Comparison of ENCODE assay signal across 7 cellular contexts in genomic region chr11:112024178-112024777, GRCh38. TPM values are rescaled to one million over a fixed set of nuclear protein-coding genes. Genes with fewer than 3 reads are reported as not detected.
DNase-seq lines count a peak whose midpoint lies in the region; ATAC-seq and TF ChIP-seq lines count a peak whose summit lies in the region.

No MANE protein-coding gene starts in this region.

- RAD21 ChIA-PET in HCT116 (lab: Charles Lee; ENCODE audit: low non-redundant PET in 1 of 2, low total read pairs in 2 of 2, uncharacterized antibody in 2 of 2, unreplicated experiment in 2 of 2), result no interaction called here

- CTCF ChIA-PET in HCT116 (lab: Charles Lee), result no interaction called here

- H3K4me3 ChIP-seq in HCT116 (replicated peaks in 1 of 2; ENCODE audit: low read depth in 1 of 2, low read length in 2 of 2) (peak overlapping the region; percentile 82 to 98), cardiac fibroblast (replicated peaks in 1 of 2; ENCODE audit: low read depth in 2 of 2, low read length in 2 of 2) (peak overlapping the region; percentile 84 to 95), lung (peak overlapping the region; percentile 73), upper lobe of right lung (peak overlapping the region; percentile 83)

- peaks cover 25% of the 10 kb centered on the region for H3K79me2 ChIP-seq in HCT116 (ENCODE audit: insufficient read depth, low read length)

- TF ChIP-seq CTCF in HCT116 (IDR thresholded peaks at IDR 0.05 in 2 of 3, conservative IDR thresholded peaks at IDR 0.05 in 1 of 3; ENCODE audit: borderline replicate concordance in 1 of 3, insufficient read depth in 1 of 3, low read depth in 2 of 3, low read length in 2 of 3) (no peak), cardiac fibroblast (IDR thresholded peaks at IDR 0.05; ENCODE audit: low read depth, low read length) (no peak), lung (IDR thresholded peaks at IDR 0.05; ENCODE audit: control extremely low read depth, extremely low read depth) (no peak), upper lobe of right lung (IDR thresholded peaks at IDR 0.05) (no peak)

- intact Hi-C loops in HCT116 (cut with micrococcal nuclease) (no loop called here), upper lobe of right lung (cut with DNase I) (no loop called here)

- peak overlapping the region; percentile 85 for H3K4me2 ChIP-seq in HCT116 (ENCODE audit: low read length)

- ATAC-seq in GM18505 (IDR thresholded peaks at IDR 0.05; ENCODE audit: unreplicated experiment) (peak; percentile 45), HCT116 (no peak), lung (ENCODE audit: insufficient read depth, low FRiP score) (no peak), upper lobe of right lung (no peak)

- POLR2A ChIA-PET in HCT116 (lab: Charles Lee), result no interaction called here

- H3K27me3 ChIP-seq in HCT116 (ENCODE audit: insufficient read depth, low read length), result no peaks in the 10 kb centered on the region
- no peaks in the 10 kb centered on the region for H3K27me3 ChIP-seq in lung (ENCODE audit: control insufficient read depth, insufficient read depth)
- no peaks in the 10 kb centered on the region for H3K27me3 ChIP-seq in upper lobe of right lung

- H3K4me1 ChIP-seq in HCT116 (ENCODE audit: control insufficient read depth in 1 of 2, insufficient read depth in 2 of 2, low read length in 2 of 2), result peaks cover 7 to 8% of the 10 kb centered on the region in 2 experiments; a peak in 3 of 4 replicates
- H3K4me1 ChIP-seq in lung (ENCODE audit: control insufficient read depth in 2 of 2, insufficient read depth in 2 of 2, low read length in 2 of 2), result peaks cover 0 to 5% of the 10 kb centered on the region in 2 donors
- H3K4me1 ChIP-seq in upper lobe of right lung, result peaks cover 11% of the 10 kb centered on the region

- H3K9me3 ChIP-seq in HCT116 (ENCODE audit: control insufficient read depth in 1 of 2, insufficient read depth in 1 of 2, low read depth in 1 of 2, low read length in 2 of 2) (no peaks in the 10 kb centered on the region), lung (ENCODE audit: control insufficient read depth in 2 of 2, insufficient read depth in 1 of 2, low read length in 1 of 2) (no peaks in the 10 kb centered on the region), upper lobe of right lung (no peaks in the 10 kb centered on the region)

- no peaks in the 10 kb centered on the region for H3K9me2 ChIP-seq in HCT116 (ENCODE audit: insufficient read depth)

- no peaks in the 10 kb centered on the region for H4K20me1 ChIP-seq in HCT116 (ENCODE audit: insufficient read depth)

- no peak for DNase-seq in HCT116 (ENCODE audit: low read depth, low spot score)
- DNase-seq in NOMO-1 (lab: John Stamatoyannopoulos, UW; ENCODE audit: unreplicated experiment in 2 of 2), result peak; percentile 59 to 73
- no peak for DNase-seq in cardiac fibroblast (ENCODE audit: low read depth in 2 of 2)
- DNase-seq in lung (ENCODE audit: low spot score), result no peak
- no peak for DNase-seq in upper lobe of right lung
- DNase-seq in NCI-H1436 (lab: John Stamatoyannopoulos, UW), result no peak

- TF ChIP-seq RAD21 in HCT116 (IDR thresholded peaks at IDR 0.05; ENCODE audit: low read depth), result no peak

- BruUV-seq in HCT116 (replicated peaks; lab: Mats Ljungman, UMichigan), result TSS peak; percentile 84

- 8 to 15% methylated on average over 10 of the region's 10 CpGs for WGBS in lung, 2 donors

- TF ChIP-seq POLR2A in GM18505 (IDR thresholded peaks at IDR 0.05; ENCODE audit: borderline replicate concordance, extremely low read depth, insufficient read depth, insufficient read length) (no peak), HCT116 (IDR thresholded peaks at IDR 0.05; ENCODE audit: borderline replicate concordance, extremely low read depth, insufficient read depth, insufficient read length) (no peak)

- H3K36me3 ChIP-seq in HCT116 (ENCODE audit: control insufficient read depth in 1 of 2, insufficient read depth in 2 of 2, low read length in 2 of 2) (peaks cover 1 to 18% of the 10 kb centered on the region in 2 experiments; a peak in 3 of 4 replicates), lung (ENCODE audit: control insufficient read depth in 2 of 2, insufficient read depth in 2 of 2, low read length in 2 of 2) (peaks cover 7 to 10% of the 10 kb centered on the region in 2 donors), upper lobe of right lung (peaks cover 20% of the 10 kb centered on the region)

- H3K9ac ChIP-seq in HCT116 (ENCODE audit: low read length), result peak overlapping the region; percentile 89

- H2AFZ ChIP-seq in HCT116 (ENCODE audit: low read depth, low read length, poor library complexity, severe bottlenecking), result peak overlapping the region; percentile 93

- H3K27ac ChIP-seq in HCT116 (ENCODE audit: low read depth, low read length) (peak overlapping the region; percentile 98), lung (ENCODE audit: low read depth in 1 of 2, low read length in 1 of 2) (peak overlapping the region; percentile 84 to 96), upper lobe of right lung (peak overlapping the region; percentile 90)

TF ChIP-seq in HCT116, 20 proteins besides CTCF, POLR2A, EP300 and RAD21:
- no peak for TF ChIP-seq SP1 (IDR thresholded peaks at IDR 0.05; ENCODE audit: low read depth)
- TF ChIP-seq EZH2 (IDR thresholded peaks at IDR 0.05), result no peak
- no peak for TF ChIP-seq CEBPB (IDR thresholded peaks at IDR 0.05; ENCODE audit: low read depth)
- TF ChIP-seq FOSL1 (IDR thresholded peaks at IDR 0.05; ENCODE audit: low read depth), result no peak
- TF ChIP-seq, protein P1, sequence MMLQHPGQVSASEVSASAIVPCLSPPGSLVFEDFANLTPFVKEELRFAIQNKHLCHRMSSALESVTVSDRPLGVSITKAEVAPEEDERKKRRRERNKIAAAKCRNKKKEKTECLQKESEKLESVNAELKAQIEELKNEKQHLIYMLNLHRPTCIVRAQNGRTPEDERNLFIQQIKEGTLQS (IDR thresholded peaks at IDR 0.05), result no peak
- no peak for TF ChIP-seq ZBTB33 (IDR thresholded peaks at IDR 0.05; ENCODE audit: extremely low read depth, insufficient replicate concordance, low read length)
- TF ChIP-seq SRF (IDR thresholded peaks at IDR 0.05; ENCODE audit: low read depth), result no peak
- no peak for TF ChIP-seq ZNF274 (IDR thresholded peaks at IDR 0.05; ENCODE audit: low read depth, low read length)
- TF ChIP-seq JUND (IDR thresholded peaks at IDR 0.05), result no peak
- TF ChIP-seq, protein P2, sequence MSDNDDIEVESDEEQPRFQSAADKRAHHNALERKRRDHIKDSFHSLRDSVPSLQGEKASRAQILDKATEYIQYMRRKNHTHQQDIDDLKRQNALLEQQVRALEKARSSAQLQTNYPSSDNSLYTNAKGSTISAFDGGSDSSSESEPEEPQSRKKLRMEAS (IDR thresholded peaks at IDR 0.05), result no peak
- no peak for TF ChIP-seq ELF1 (IDR thresholded peaks at IDR 0.05; ENCODE audit: borderline replicate concordance, low read depth)
- TF ChIP-seq EZH2phosphoT487 (IDR thresholded peaks at IDR 0.05; ENCODE audit: borderline replicate concordance), result no peak
- no peak for TF ChIP-seq SIN3A (IDR thresholded peaks at IDR 0.05; ENCODE audit: low read depth)
- TF ChIP-seq, protein P3, sequence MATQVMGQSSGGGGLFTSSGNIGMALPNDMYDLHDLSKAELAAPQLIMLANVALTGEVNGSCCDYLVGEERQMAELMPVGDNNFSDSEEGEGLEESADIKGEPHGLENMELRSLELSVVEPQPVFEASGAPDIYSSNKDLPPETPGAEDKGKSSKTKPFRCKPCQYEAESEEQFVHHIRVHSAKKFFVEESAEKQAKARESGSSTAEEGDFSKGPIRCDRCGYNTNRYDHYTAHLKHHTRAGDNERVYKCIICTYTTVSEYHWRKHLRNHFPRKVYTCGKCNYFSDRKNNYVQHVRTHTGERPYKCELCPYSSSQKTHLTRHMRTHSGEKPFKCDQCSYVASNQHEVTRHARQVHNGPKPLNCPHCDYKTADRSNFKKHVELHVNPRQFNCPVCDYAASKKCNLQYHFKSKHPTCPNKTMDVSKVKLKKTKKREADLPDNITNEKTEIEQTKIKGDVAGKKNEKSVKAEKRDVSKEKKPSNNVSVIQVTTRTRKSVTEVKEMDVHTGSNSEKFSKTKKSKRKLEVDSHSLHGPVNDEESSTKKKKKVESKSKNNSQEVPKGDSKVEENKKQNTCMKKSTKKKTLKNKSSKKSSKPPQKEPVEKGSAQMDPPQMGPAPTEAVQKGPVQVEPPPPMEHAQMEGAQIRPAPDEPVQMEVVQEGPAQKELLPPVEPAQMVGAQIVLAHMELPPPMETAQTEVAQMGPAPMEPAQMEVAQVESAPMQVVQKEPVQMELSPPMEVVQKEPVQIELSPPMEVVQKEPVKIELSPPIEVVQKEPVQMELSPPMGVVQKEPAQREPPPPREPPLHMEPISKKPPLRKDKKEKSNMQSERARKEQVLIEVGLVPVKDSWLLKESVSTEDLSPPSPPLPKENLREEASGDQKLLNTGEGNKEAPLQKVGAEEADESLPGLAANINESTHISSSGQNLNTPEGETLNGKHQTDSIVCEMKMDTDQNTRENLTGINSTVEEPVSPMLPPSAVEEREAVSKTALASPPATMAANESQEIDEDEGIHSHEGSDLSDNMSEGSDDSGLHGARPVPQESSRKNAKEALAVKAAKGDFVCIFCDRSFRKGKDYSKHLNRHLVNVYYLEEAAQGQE (IDR thresholded peaks at IDR 0.05; ENCODE audit: low read depth), result no peak

RNA-seq across cellular contexts. Expression of gene DLAT, which starts 0.9 kb away (rescaled TPM):
- 68.1 TPM for total RNA-seq in HCT116 (2021; ENCODE audit: unreplicated experiment)
- 18.0 and 24.6 TPM in 2 replicates for polyA plus RNA-seq in HCT116 (2012)
- total RNA-seq in lung, result 10 to 100 TPM; 31.9 to 32.9 TPM
- polyA plus RNA-seq in lung, result 10 to 100 TPM; 12.0 to 21.1 TPM
- total RNA-seq in upper lobe of right lung, result 29.2 TPM

RNA-seq across cellular contexts. Expression of gene PIH1D2, which starts 49.5 kb away (rescaled TPM):
- 1.6 TPM for total RNA-seq in HCT116 (2021; ENCODE audit: unreplicated experiment)
- 0.55 and 0.72 TPM in 2 replicates for polyA plus RNA-seq in HCT116 (2012)
- 10 to 100 TPM; 12.2 to 14.5 TPM for total RNA-seq in lung
- polyA plus RNA-seq in lung, result 1 to 10 TPM; 5.1 to 7.8 TPM
- 1.3 TPM for total RNA-seq in upper lobe of right lung

RNA-seq across cellular contexts. Expression of gene NKAPD1, which starts 49.8 kb away (rescaled TPM):
- total RNA-seq in HCT116 (2021; ENCODE audit: unreplicated experiment), result 19.4 TPM
- 10.9 and 15.5 TPM in 2 replicates for polyA plus RNA-seq in HCT116 (2012)
- total RNA-seq in lung, result 10 to 100 TPM; 13.8 to 24.4 TPM
- polyA plus RNA-seq in lung, result 10 to 100 TPM; 12.4 to 13.4 TPM
- total RNA-seq in upper lobe of right lung, result 18.9 TPM

Comparison
In these comparisons a context has a peak if more than half of its experiments do, and no peak if none do; other contexts are left out.
1. DNase-seq: peak in NOMO-1 (2 of 2); none in HCT116 (single experiment), cardiac fibroblast (0 of 2), lung (single experiment), upper lobe of right lung (single experiment) and NCI-H1436 (single experiment).
2. Peak in every context shown above with its lines, with median percentiles within 50 percentile points of each other: H3K27ac ChIP-seq and H3K4me3 ChIP-seq.